27 cellular contexts compared by ENCODE assay signal in genomic region chr16:73464834-73465233, GRCh38.
"Had no signal": no experiment of that assay in that cellular context is flagged by ENCODE, and none has a peak within 500 bp of the region (broad histone marks: within the 10 kb centered on the region; RNA-seq: fewer than 3 reads in every experiment).

No MANE protein-coding gene starts in this region.

- H3K27me3 Mint-ChIP-seq: dendritic cell treated with granulocyte-macrophage colony-stimulating factor and Interleukin-4, amounts not matched to agents 40 ng/mL and 50 ng/mL, for 4 days; effector memory CD8-positive, alpha-beta T cell had no signal

- H3K36me3 Mint-ChIP-seq: mesothelial cell of epicardium, naive B cell had no signal

- H3K27me3 ChIP-seq: colonic mucosa, esophagus squamous epithelium, left lung had no signal

- H3K36me3 ChIP-seq: colonic mucosa, esophagus squamous epithelium, gastrocnemius medialis, heart right ventricle, left lung, lower lobe of right lung had no signal

- H3K9me3 ChIP-seq: colonic mucosa, gastrocnemius medialis, lower lobe of right lung, mucosa of descending colon had no signal

- H3K27ac Mint-ChIP-seq: dendritic cell treated with granulocyte-macrophage colony-stimulating factor and Interleukin-4, amounts not matched to agents 40 ng/mL and 50 ng/mL, for 4 days; effector memory CD8-positive, alpha-beta T cell; endodermal cell; mesothelial cell of epicardium; naive B cell had no signal

- H3K4me3 ChIP-seq: colonic mucosa, esophagus squamous epithelium, gastrocnemius medialis, heart right ventricle, left lung, lower lobe of right lung, mucosa of descending colon had no signal

- H3K4me3 Mint-ChIP-seq: dendritic cell treated with granulocyte-macrophage colony-stimulating factor and Interleukin-4, amounts not matched to agents 40 ng/mL and 50 ng/mL, for 4 days; effector memory CD8-positive, alpha-beta T cell; endodermal cell; mesothelial cell of epicardium; naive B cell had no signal

- DNase-seq: colonic mucosa; cortex of kidney; effector CD8-positive, alpha-beta T cell; effector memory CD8-positive, alpha-beta T cell; endodermal cell; erythroblast; esophagus squamous epithelium; foreskin fibroblast; foreskin melanocyte; gastrocnemius medialis; glutamatergic neuron; head of caudate nucleus; heart right ventricle; hippocampal formation; left cardiac atrium; left lung; left ventricle myocardium superior; lower lobe of right lung; mesenchymal stem cell; mucosa of descending colon; naive B cell had no signal

- H3K4me1 Mint-ChIP-seq: mesothelial cell of epicardium, naive B cell had no signal

- H3K27ac ChIP-seq: colonic mucosa, epithelial cell of prostate, esophagus squamous epithelium, gastrocnemius medialis, heart right ventricle, left lung, lower lobe of right lung had no signal

- H3K4me1 ChIP-seq: colonic mucosa, esophagus squamous epithelium, gastrocnemius medialis, heart right ventricle, left lung, lower lobe of right lung had no signal

- ATAC-seq: effector memory CD8-positive, alpha-beta T cell; esophagus mucosa; gastrocnemius medialis; heart right ventricle; left cardiac atrium; left lung; left ventricle myocardium superior; lower lobe of right lung; mucosa of descending colon had no signal

- FAIRE-seq: endometrium, islet of Langerhans had no signal
